Comparison of ENCODE assay signal across 2 cellular contexts in genomic region chr20:34541917-34542316, GRCh38.
TF ChIP-seq lines count a peak whose summit lies in the region.

No MANE protein-coding gene starts in this region.

TF ChIP-seq in GM12878, 131 proteins besides CTCF, POLR2A, EP300 and RAD21:
- TF ChIP-seq ZSCAN29 (IDR thresholded peaks at IDR 0.05) (no peak), KDM1A (IDR thresholded peaks at IDR 0.05; ENCODE audit: borderline replicate concordance) (no peak)

TF ChIP-seq in GM12891, 5 proteins besides CTCF, POLR2A, EP300 and RAD21:
- TF ChIP-seq POU2F2 (IDR thresholded peaks at IDR 0.05; ENCODE audit: low read depth, low read length) = no peak
- TF ChIP-seq SPI1 (IDR thresholded peaks at IDR 0.05; ENCODE audit: low read depth, low read length) = no peak
TF ChIP-seq in GM12891: peak in this region for 0.
